34 cellular contexts compared by ENCODE assay signal in genomic region chr14:47297374-47297773, GRCh38.
"Had no signal": no experiment of that assay in that cellular context is flagged by ENCODE, and none has a peak within 500 bp of the region (broad histone marks: within the 10 kb centered on the region; RNA-seq: fewer than 3 reads in every experiment).

No MANE protein-coding gene starts in this region.

- H3K4me3 ChIP-seq: adrenal gland, ascending aorta, body of pancreas, breast epithelium, cardiac muscle cell had no signal

- DNase-seq: activated effector memory CD4-positive, alpha-beta T cell treated with anti-CD3 and anti-CD28 coated beads, Interleukin-2, amount 50 U/mL, for 16 hours; activated effector memory CD4-positive, alpha-beta T cell treated with Interleukin-2 at 50 U/mL for 16 hours; activated gamma-delta T cell; activated gamma-delta T cell treated with Interleukin-2 at 50 U/mL for 16 hours; activated naive CD4-positive, alpha-beta T cell; activated naive CD4-positive, alpha-beta T cell treated with anti-CD3 and anti-CD28 coated beads for 36 hours; activated naive CD4-positive, alpha-beta T cell treated with anti-CD3 and anti-CD28 coated beads, Interleukin-2, amount 10 ng/mL, durations not matched to agents 7 days and 5 days; activated naive CD4-positive, alpha-beta T cell treated with anti-CD3 and anti-CD28 coated beads, Interleukin-2, amount 50 U/mL, for 16 hours; activated naive CD4-positive, alpha-beta T cell treated with Interleukin-2 at 50 U/mL for 16 hours; activated naive CD8-positive, alpha-beta T cell treated with anti-CD3 and anti-CD28 coated beads for 36 hours; activated naive CD8-positive, alpha-beta T cell treated with anti-CD3 and anti-CD28 coated beads, Interleukin-2, amount 10 ng/mL, durations not matched to agents 7 days and 5 days; activated naive CD8-positive, alpha-beta T cell treated with anti-CD3 and anti-CD28 coated beads, Interleukin-2, amount 50 U/mL, for 24 hours; activated T-cell treated with anti-CD3 and anti-CD28 coated beads, Interleukin-2, amount 50 U/mL, for 1 hour; activated T-cell treated with anti-CD3 and anti-CD28 coated beads, Interleukin-2, amount 50 U/mL, for 24 hours; activated T-cell treated with anti-CD3 and anti-CD28 coated beads, Interleukin-2, amount 50 U/mL, for 4 hours; activated T-cell treated with anti-CD3 and anti-CD28 coated beads, Interleukin-2, amount 50 U/mL, for 48 hours; activated T-cell treated with anti-CD3 and anti-CD28 coated beads, Interleukin-2, amount 50 U/mL, for 72 hours; adrenal gland; amniotic stem cell; amygdala; anterior cingulate cortex; aorta; body of pancreas; brain microvascular endothelial cell; caudate nucleus; central memory CD4-positive, alpha-beta T cell; cerebellar nuclear complex had no signal

- FAIRE-seq: astrocyte, bronchial epithelial cell had no signal

- H3K27ac ChIP-seq: adrenal gland, ascending aorta, body of pancreas, brain microvascular endothelial cell, breast epithelium, cardiac muscle cell had no signal

- H3K36me3 ChIP-seq: adrenal gland, ascending aorta, brain microvascular endothelial cell, breast epithelium, cardiac muscle cell had no signal

- H3K9me3 ChIP-seq: adrenal gland, ascending aorta, body of pancreas, breast epithelium had no signal

- H3K4me1 ChIP-seq: adrenal gland, ascending aorta, body of pancreas, breast epithelium had no signal

- H3K27me3 ChIP-seq: adrenal gland, ascending aorta, body of pancreas, brain microvascular endothelial cell, breast epithelium, cardiac muscle cell had no signal

- ATAC-seq: activated naive CD4-positive, alpha-beta T cell treated with anti-CD3 and anti-CD28 coated beads, Interleukin-2, amount 50 U/mL, for 72 hours; activated naive CD8-positive, alpha-beta T cell treated with anti-CD3 and anti-CD28 coated beads, Interleukin-2, amount 50 U/mL, for 24 hours; activated T-cell treated with anti-CD3 and anti-CD28 coated beads, Interleukin-2, amount 50 U/mL, for 4 hours; activated T-cell treated with anti-CD3 and anti-CD28 coated beads, Interleukin-2, amount 50 U/mL, for 72 hours; activated T-helper 17 cell treated with anti-CD3 and anti-CD28 coated beads, Interleukin-2, amount 50 U/mL, for 72 hours; body of pancreas had no signal
